1 cellular context compared by ENCODE assay signal in the genomic region with DNA sequence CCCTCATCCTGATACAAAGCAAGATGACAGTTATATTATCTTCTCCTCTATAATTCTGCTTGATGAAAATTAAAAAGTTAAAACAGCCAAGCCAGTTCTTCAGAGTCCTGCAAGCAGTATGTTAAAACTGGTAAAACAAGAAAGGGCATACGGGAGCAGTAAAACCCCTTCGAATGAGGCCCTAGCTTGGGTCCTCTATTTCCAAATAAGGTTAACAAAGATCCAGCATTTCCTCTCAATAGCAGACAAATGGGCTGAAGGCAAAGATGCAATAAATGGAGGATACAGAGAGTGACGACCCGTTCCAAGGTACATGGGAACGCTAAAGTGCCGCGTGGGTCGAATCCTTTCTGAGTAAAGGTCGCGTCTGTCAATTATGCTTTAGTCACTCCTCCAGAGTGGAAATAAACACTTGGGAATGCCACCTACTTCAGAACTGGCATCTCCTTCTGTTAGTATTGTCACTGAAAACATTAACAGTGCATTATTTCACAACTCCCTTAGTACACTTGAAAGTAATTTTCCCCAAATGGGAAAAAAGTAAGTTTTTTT.
TF ChIP-seq lines count a peak whose summit lies in the region.

No MANE protein-coding gene starts in this region.

TF ChIP-seq in H1, 55 proteins besides CTCF, POLR2A, EP300 and RAD21:
- TF ChIP-seq SUZ12 (IDR thresholded peaks at IDR 0.05; ENCODE audit: low read length) (no peak), SRF (IDR thresholded peaks at IDR 0.05; ENCODE audit: low read depth, low read length) (peak; percentile 78; the same call in 1 of the 2 replicates), BRCA1 (IDR thresholded peaks at IDR 0.05; ENCODE audit: low read depth, low read length) (no peak)
- TF ChIP-seq, protein P1, sequence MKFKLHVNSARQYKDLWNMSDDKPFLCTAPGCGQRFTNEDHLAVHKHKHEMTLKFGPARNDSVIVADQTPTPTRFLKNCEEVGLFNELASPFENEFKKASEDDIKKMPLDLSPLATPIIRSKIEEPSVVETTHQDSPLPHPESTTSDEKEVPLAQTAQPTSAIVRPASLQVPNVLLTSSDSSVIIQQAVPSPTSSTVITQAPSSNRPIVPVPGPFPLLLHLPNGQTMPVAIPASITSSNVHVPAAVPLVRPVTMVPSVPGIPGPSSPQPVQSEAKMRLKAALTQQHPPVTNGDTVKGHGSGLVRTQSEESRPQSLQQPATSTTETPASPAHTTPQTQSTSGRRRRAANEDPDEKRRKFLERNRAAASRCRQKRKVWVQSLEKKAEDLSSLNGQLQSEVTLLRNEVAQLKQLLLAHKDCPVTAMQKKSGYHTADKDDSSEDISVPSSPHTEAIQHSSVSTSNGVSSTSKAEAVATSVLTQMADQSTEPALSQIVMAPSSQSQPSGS (IDR thresholded peaks at IDR 0.05; ENCODE audit: low read length), result no peak
